Comparison of ENCODE assay signal across 1 cellular context in the genomic region with DNA sequence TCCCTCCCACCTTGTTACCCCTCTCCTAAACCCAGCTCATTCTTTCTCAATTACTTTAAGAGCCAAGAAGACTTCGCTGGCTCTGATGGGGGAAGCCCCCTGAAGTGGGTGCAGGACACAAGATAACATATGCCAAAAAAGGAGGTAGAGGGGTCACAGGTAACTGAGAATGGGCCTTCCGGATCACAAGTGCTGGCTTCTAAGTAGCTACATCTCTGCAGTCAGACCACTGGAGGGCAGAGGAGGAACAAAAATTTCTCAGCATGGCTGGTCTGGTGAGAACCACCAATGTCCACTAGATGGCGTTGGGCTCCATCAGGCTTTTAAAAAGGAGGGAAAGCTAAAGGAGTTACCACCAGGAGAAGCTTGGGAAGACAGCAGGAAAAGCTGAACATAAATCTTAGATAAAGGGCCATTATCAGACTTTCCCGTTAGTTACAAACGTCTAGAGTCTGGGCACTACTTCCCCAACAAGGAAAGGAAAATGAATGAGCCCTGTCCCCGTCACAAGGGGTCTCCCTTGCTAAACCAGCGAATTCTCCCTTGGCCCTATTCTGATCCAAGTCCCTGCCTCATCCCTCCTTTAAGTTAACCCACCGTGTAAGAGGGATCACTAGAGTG.
A peak's percentile ranks its signal among the peaks of the same experiment; 100 is the strongest.
TF ChIP-seq lines count a peak whose summit lies in the region.

No MANE protein-coding gene starts in this region.

TF ChIP-seq in GM12878, 131 proteins besides CTCF, POLR2A, EP300 and RAD21 (continued from another document and continues in another):
- no peak for TF ChIP-seq YBX1 (IDR thresholded peaks at IDR 0.05)
- TF ChIP-seq IRF4 (IDR thresholded peaks at IDR 0.05; ENCODE audit: low read depth, low read length), result no peak
- no peak for TF ChIP-seq NRF1 (conservative IDR thresholded peaks at IDR 0.05; ENCODE audit: low read depth, low read length)
- TF ChIP-seq HDAC6 (IDR thresholded peaks at IDR 0.05; ENCODE audit: unreplicated experiment), result no peak
- TF ChIP-seq TAF1 (IDR thresholded peaks at IDR 0.05; ENCODE audit: borderline replicate concordance, low read depth, low read length), result no peak
- TF ChIP-seq, protein P1, sequence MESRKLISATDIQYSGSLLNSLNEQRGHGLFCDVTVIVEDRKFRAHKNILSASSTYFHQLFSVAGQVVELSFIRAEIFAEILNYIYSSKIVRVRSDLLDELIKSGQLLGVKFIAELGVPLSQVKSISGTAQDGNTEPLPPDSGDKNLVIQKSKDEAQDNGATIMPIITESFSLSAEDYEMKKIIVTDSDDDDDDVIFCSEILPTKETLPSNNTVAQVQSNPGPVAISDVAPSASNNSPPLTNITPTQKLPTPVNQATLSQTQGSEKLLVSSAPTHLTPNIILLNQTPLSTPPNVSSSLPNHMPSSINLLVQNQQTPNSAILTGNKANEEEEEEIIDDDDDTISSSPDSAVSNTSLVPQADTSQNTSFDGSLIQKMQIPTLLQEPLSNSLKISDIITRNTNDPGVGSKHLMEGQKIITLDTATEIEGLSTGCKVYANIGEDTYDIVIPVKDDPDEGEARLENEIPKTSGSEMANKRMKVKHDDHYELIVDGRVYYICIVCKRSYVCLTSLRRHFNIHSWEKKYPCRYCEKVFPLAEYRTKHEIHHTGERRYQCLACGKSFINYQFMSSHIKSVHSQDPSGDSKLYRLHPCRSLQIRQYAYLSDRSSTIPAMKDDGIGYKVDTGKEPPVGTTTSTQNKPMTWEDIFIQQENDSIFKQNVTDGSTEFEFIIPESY (IDR thresholded peaks at IDR 0.05), result no peak
- no peak for TF ChIP-seq NFYA (IDR thresholded peaks at IDR 0.05; ENCODE audit: borderline replicate concordance, low read depth, low read length)
- no peak for TF ChIP-seq TCF12 (IDR thresholded peaks at IDR 0.05; ENCODE audit: low read depth, low read length)
- TF ChIP-seq ESRRA (IDR thresholded peaks at IDR 0.05; ENCODE audit: low read length), result no peak
- TF ChIP-seq, protein P2, sequence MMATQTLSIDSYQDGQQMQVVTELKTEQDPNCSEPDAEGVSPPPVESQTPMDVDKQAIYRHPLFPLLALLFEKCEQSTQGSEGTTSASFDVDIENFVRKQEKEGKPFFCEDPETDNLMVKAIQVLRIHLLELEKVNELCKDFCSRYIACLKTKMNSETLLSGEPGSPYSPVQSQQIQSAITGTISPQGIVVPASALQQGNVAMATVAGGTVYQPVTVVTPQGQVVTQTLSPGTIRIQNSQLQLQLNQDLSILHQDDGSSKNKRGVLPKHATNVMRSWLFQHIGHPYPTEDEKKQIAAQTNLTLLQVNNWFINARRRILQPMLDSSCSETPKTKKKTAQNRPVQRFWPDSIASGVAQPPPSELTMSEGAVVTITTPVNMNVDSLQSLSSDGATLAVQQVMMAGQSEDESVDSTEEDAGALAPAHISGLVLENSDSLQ (IDR thresholded peaks at IDR 0.05), result no peak
- TF ChIP-seq SMC3 (IDR thresholded peaks at IDR 0.05; ENCODE audit: borderline replicate concordance, low read length), result peak; percentile 76
- TF ChIP-seq RAD51 (IDR thresholded peaks at IDR 0.05), result no peak
- no peak for TF ChIP-seq PML (IDR thresholded peaks at IDR 0.05; ENCODE audit: low read length)
- TF ChIP-seq ZSCAN29 (IDR thresholded peaks at IDR 0.05), result no peak
- TF ChIP-seq BMI1 (IDR thresholded peaks at IDR 0.05; ENCODE audit: borderline replicate concordance), result no peak
- no peak for TF ChIP-seq ZNF622 (IDR thresholded peaks at IDR 0.05)
- no peak for TF ChIP-seq NFIC (IDR thresholded peaks at IDR 0.05; ENCODE audit: low read depth, low read length)
- TF ChIP-seq MYC (IDR thresholded peaks at IDR 0.05; ENCODE audit: insufficient read depth, insufficient read length, insufficient replicate concordance, low read length, severe bottlenecking), result no peak
- no peak for TF ChIP-seq NR2C1 (IDR thresholded peaks at IDR 0.05)
- no peak for TF ChIP-seq CREM (IDR thresholded peaks at IDR 0.05; ENCODE audit: low read depth)
- no peak for TF ChIP-seq LARP7 (IDR thresholded peaks at IDR 0.05)
- no peak for TF ChIP-seq MXI1 (IDR thresholded peaks at IDR 0.05; ENCODE audit: low read depth, low read length)
- no peak for TF ChIP-seq ZNF384 (IDR thresholded peaks at IDR 0.05; ENCODE audit: borderline replicate concordance, low read depth, low read length)
- TF ChIP-seq, protein P3, sequence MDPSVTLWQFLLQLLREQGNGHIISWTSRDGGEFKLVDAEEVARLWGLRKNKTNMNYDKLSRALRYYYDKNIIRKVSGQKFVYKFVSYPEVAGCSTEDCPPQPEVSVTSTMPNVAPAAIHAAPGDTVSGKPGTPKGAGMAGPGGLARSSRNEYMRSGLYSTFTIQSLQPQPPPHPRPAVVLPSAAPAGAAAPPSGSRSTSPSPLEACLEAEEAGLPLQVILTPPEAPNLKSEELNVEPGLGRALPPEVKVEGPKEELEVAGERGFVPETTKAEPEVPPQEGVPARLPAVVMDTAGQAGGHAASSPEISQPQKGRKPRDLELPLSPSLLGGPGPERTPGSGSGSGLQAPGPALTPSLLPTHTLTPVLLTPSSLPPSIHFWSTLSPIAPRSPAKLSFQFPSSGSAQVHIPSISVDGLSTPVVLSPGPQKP (IDR thresholded peaks at IDR 0.05; ENCODE audit: low read depth, low read length), result no peak
- TF ChIP-seq, protein P4, sequence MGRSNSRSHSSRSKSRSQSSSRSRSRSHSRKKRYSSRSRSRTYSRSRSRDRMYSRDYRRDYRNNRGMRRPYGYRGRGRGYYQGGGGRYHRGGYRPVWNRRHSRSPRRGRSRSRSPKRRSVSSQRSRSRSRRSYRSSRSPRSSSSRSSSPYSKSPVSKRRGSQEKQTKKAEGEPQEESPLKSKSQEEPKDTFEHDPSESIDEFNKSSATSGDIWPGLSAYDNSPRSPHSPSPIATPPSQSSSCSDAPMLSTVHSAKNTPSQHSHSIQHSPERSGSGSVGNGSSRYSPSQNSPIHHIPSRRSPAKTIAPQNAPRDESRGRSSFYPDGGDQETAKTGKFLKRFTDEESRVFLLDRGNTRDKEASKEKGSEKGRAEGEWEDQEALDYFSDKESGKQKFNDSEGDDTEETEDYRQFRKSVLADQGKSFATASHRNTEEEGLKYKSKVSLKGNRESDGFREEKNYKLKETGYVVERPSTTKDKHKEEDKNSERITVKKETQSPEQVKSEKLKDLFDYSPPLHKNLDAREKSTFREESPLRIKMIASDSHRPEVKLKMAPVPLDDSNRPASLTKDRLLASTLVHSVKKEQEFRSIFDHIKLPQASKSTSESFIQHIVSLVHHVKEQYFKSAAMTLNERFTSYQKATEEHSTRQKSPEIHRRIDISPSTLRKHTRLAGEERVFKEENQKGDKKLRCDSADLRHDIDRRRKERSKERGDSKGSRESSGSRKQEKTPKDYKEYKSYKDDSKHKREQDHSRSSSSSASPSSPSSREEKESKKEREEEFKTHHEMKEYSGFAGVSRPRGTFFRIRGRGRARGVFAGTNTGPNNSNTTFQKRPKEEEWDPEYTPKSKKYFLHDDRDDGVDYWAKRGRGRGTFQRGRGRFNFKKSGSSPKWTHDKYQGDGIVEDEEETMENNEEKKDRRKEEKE (IDR thresholded peaks at IDR 0.05), result no peak
- TF ChIP-seq CBFB (IDR thresholded peaks at IDR 0.05; ENCODE audit: low read depth), result 0 out of 2 replicates have a peak, but pooled peaks have one; percentile 21
- TF ChIP-seq RCOR1 (conservative IDR thresholded peaks at IDR 0.05; ENCODE audit: low read depth, low read length), result no peak
- no peak for TF ChIP-seq SIX5 (IDR thresholded peaks at IDR 0.05; ENCODE audit: low read depth, low read length, severe bottlenecking)
- no peak for TF ChIP-seq RBBP5 (conservative IDR thresholded peaks at IDR 0.05)
- no peak for TF ChIP-seq ZNF274 (IDR thresholded peaks at IDR 0.05; ENCODE audit: insufficient read depth, insufficient read length)
- no peak for TF ChIP-seq SMAD1 (IDR thresholded peaks at IDR 0.05; ENCODE audit: low read depth, partially characterized antibody)
- TF ChIP-seq, protein P5, sequence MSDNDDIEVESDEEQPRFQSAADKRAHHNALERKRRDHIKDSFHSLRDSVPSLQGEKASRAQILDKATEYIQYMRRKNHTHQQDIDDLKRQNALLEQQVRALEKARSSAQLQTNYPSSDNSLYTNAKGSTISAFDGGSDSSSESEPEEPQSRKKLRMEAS (IDR thresholded peaks at IDR 0.05; ENCODE audit: low read depth, low read length), result no peak
- TF ChIP-seq, protein P6, sequence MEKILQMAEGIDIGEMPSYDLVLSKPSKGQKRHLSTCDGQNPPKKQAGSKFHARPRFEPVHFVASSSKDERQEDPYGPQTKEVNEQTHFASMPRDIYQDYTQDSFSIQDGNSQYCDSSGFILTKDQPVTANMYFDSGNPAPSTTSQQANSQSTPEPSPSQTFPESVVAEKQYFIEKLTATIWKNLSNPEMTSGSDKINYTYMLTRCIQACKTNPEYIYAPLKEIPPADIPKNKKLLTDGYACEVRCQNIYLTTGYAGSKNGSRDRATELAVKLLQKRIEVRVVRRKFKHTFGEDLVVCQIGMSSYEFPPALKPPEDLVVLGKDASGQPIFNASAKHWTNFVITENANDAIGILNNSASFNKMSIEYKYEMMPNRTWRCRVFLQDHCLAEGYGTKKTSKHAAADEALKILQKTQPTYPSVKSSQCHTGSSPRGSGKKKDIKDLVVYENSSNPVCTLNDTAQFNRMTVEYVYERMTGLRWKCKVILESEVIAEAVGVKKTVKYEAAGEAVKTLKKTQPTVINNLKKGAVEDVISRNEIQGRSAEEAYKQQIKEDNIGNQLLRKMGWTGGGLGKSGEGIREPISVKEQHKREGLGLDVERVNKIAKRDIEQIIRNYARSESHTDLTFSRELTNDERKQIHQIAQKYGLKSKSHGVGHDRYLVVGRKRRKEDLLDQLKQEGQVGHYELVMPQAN (conservative IDR thresholded peaks at IDR 0.05), result no peak
- TF ChIP-seq NFXL1 (IDR thresholded peaks at IDR 0.05; ENCODE audit: borderline replicate concordance), result no peak
- no peak for TF ChIP-seq MEF2A (IDR thresholded peaks at IDR 0.05; ENCODE audit: insufficient read depth, low read depth, low read length)
- TF ChIP-seq JUND (IDR thresholded peaks at IDR 0.05; ENCODE audit: low read depth, low read length), result no peak
- peak; percentile 65 for TF ChIP-seq IKZF1 (conservative IDR thresholded peaks at IDR 0.05)
- TF ChIP-seq, protein P7, sequence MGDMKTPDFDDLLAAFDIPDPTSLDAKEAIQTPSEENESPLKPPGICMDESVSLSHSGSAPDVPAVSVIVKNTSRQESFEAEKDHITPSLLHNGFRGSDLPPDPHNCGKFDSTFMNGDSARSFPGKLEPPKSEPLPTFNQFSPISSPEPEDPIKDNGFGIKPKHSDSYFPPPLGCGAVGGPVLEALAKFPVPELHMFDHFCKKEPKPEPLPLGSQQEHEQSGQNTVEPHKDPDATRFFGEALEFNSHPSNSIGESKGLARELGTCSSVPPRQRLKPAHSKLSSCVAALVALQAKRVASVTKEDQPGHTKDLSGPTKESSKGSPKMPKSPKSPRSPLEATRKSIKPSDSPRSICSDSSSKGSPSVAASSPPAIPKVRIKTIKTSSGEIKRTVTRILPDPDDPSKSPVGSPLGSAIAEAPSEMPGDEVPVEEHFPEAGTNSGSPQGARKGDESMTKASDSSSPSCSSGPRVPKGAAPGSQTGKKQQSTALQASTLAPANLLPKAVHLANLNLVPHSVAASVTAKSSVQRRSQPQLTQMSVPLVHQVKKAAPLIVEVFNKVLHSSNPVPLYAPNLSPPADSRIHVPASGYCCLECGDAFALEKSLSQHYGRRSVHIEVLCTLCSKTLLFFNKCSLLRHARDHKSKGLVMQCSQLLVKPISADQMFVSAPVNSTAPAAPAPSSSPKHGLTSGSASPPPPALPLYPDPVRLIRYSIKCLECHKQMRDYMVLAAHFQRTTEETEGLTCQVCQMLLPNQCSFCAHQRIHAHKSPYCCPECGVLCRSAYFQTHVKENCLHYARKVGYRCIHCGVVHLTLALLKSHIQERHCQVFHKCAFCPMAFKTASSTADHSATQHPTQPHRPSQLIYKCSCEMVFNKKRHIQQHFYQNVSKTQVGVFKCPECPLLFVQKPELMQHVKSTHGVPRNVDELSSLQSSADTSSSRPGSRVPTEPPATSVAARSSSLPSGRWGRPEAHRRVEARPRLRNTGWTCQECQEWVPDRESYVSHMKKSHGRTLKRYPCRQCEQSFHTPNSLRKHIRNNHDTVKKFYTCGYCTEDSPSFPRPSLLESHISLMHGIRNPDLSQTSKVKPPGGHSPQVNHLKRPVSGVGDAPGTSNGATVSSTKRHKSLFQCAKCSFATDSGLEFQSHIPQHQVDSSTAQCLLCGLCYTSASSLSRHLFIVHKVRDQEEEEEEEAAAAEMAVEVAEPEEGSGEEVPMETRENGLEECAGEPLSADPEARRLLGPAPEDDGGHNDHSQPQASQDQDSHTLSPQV (IDR thresholded peaks at IDR 0.05), result peak; percentile 84; the same call in 1 of the 2 replicates
- TF ChIP-seq STAT1 (conservative IDR thresholded peaks at IDR 0.05), result no peak
- TF ChIP-seq, protein P8, sequence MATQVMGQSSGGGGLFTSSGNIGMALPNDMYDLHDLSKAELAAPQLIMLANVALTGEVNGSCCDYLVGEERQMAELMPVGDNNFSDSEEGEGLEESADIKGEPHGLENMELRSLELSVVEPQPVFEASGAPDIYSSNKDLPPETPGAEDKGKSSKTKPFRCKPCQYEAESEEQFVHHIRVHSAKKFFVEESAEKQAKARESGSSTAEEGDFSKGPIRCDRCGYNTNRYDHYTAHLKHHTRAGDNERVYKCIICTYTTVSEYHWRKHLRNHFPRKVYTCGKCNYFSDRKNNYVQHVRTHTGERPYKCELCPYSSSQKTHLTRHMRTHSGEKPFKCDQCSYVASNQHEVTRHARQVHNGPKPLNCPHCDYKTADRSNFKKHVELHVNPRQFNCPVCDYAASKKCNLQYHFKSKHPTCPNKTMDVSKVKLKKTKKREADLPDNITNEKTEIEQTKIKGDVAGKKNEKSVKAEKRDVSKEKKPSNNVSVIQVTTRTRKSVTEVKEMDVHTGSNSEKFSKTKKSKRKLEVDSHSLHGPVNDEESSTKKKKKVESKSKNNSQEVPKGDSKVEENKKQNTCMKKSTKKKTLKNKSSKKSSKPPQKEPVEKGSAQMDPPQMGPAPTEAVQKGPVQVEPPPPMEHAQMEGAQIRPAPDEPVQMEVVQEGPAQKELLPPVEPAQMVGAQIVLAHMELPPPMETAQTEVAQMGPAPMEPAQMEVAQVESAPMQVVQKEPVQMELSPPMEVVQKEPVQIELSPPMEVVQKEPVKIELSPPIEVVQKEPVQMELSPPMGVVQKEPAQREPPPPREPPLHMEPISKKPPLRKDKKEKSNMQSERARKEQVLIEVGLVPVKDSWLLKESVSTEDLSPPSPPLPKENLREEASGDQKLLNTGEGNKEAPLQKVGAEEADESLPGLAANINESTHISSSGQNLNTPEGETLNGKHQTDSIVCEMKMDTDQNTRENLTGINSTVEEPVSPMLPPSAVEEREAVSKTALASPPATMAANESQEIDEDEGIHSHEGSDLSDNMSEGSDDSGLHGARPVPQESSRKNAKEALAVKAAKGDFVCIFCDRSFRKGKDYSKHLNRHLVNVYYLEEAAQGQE (IDR thresholded peaks at IDR 0.05; ENCODE audit: low read depth, low read length), result no peak
- TF ChIP-seq PAX5 (IDR thresholded peaks at IDR 0.05; ENCODE audit: borderline replicate concordance, low read depth, low read length), result no peak
- TF ChIP-seq POU2F2 (IDR thresholded peaks at IDR 0.05; ENCODE audit: borderline replicate concordance, low read depth, low read length), result no peak; the same call in 2 of the 3 replicates
- TF ChIP-seq HCFC1 (IDR thresholded peaks at IDR 0.05; ENCODE audit: low read length), result no peak
- TF ChIP-seq, protein P9, sequence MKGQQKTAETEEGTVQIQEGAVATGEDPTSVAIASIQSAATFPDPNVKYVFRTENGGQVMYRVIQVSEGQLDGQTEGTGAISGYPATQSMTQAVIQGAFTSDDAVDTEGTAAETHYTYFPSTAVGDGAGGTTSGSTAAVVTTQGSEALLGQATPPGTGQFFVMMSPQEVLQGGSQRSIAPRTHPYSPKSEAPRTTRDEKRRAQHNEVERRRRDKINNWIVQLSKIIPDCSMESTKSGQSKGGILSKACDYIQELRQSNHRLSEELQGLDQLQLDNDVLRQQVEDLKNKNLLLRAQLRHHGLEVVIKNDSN (IDR thresholded peaks at IDR 0.05; ENCODE audit: borderline replicate concordance, extremely low read length, insufficient read depth, low read depth, low read length), result no peak
- TF ChIP-seq TCF3 (IDR thresholded peaks at IDR 0.05; ENCODE audit: borderline replicate concordance, insufficient read depth, low read depth, low read length), result no peak
- TF ChIP-seq KDM1A (IDR thresholded peaks at IDR 0.05; ENCODE audit: borderline replicate concordance), result no peak
